11 cellular contexts compared by ENCODE assay signal in genomic region chr14:69441948-69442347, GRCh38. TPM values are rescaled to one million over a fixed set of nuclear protein-coding genes. Genes with fewer than 3 reads are reported as not detected.
DNase-seq lines count a peak whose midpoint lies in the region; ATAC-seq, FAIRE-seq and TF ChIP-seq lines count a peak whose summit lies in the region.
"Had no signal": no experiment of that assay in that cellular context is flagged by ENCODE, and none has a peak within 500 bp of the region (broad histone marks: within the 10 kb centered on the region; RNA-seq: fewer than 3 reads in every experiment).

No MANE protein-coding gene starts in this region.

- H3K36me3 ChIP-seq in bronchial epithelial cell (ENCODE audit: control insufficient read depth, insufficient read depth, low read length) = peaks cover 5% of the 10 kb centered on the region

- ATAC-seq in GM19463 (IDR thresholded peaks at IDR 0.05; ENCODE audit: unreplicated experiment) (peak; percentile 94), HG03280 (IDR thresholded peaks at IDR 0.05; ENCODE audit: unreplicated experiment) (peak; percentile 63), GM19035 (IDR thresholded peaks at IDR 0.05; ENCODE audit: unreplicated experiment) (no peak), HG03025 (IDR thresholded peaks at IDR 0.05; ENCODE audit: low FRiP score, unreplicated experiment) (no peak)

- TF ChIP-seq CTCF in GM12865 (IDR thresholded peaks at IDR 0.05; ENCODE audit: insufficient read depth, low read depth, low read length, missing control alignments) (no peak), bronchial epithelial cell (IDR thresholded peaks at IDR 0.05; ENCODE audit: insufficient read depth, low read length, severe bottlenecking) (no peak)

- FAIRE-seq in bronchial epithelial cell (lab: Jason Lieb, UNC) = peak; percentile 7
- FAIRE-seq: colon had no signal

- peak overlapping the region; percentile 25 for H3K4me3 ChIP-seq in GM12865 (ENCODE audit: low read depth, low read length)
- no peak overlapping the region for H3K4me3 ChIP-seq in bronchial epithelial cell (ENCODE audit: low read depth, low read length)
- H3K4me3 ChIP-seq: stomach had no signal

- no peaks in the 10 kb centered on the region for H3K27me3 ChIP-seq in bronchial epithelial cell (ENCODE audit: control insufficient read depth, insufficient read depth, low read length)
- H3K27me3 ChIP-seq: stomach had no signal

- DNase-seq in GM12865 (ENCODE audit: low read depth) (peak; percentile 67), bronchial epithelial cell (ENCODE audit: low read depth) (no peak), NCI-H1694 (lab: John Stamatoyannopoulos, UW) (no peak), NOMO-1 treated with DMSO at 0.1 percent for 48 hours (lab: John Stamatoyannopoulos, UW; ENCODE audit: unreplicated experiment) (no peak)
- DNase-seq: SK-N-SH, stomach had no signal

RNA-seq across cellular contexts. Expression of gene PLEKHD1, which starts 42.6 kb away (rescaled TPM):
- 0.26 TPM in 1 of 2 replicates, not detected in the other for total RNA-seq in bronchial epithelial cell

RNA-seq across cellular contexts. Expression of gene SLC39A9, which starts 43.5 kb away (rescaled TPM):
- 112 and 140 TPM in 2 replicates for total RNA-seq in bronchial epithelial cell

RNA-seq across cellular contexts. Expression of gene ERH, which starts 43.8 kb away (rescaled TPM):
- total RNA-seq in bronchial epithelial cell = 91.6 and 242 TPM in 2 replicates

Comparison
In these comparisons a context has a peak if more than half of its experiments do, and no peak if none do; other contexts are left out.
1. ATAC-seq: peak in GM19463 (single experiment) and HG03280 (single experiment); none in GM19035 (single experiment) and HG03025 (single experiment).